8 cellular contexts compared by ENCODE assay signal in the genomic region with DNA sequence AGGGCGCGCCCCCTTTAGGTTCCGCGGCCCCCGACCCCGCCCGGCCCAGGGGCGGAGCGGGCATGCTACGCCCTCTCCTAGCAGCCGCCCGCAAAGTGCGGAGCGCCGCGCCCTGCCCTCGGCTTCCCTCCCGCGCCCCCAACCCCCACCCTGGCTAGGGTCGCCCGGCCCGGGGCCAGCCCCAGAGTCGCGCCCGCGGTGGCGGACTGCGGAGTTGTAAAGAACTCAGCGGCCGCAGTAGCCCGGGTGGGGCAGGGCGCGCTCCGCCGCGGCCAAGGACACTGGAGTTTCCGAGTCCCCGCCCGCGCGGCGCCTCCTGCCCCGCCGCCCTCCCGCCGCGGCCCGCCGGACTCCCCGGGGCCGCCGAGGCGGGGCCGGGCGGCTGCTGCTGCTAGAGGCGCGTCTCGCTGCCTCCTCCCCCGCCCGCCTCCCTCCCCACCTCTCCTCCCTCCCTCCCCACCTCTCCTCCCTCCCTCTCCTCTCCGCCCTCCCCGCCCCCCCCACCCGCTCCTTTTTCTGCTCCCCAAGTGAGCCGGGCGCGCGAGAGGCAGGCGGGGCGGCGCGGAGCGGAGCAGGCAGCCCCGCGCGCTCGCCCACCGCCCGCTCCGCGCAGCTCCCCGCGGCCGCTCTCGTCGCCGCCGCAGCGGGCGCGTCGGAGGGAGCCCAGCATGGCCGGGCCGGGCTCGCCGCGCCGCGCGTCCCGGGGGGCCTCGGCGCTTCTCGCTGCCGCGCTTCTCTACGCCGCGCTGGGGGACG. TPM values are rescaled to one million over a fixed set of nuclear protein-coding genes. Genes with fewer than 3 reads are reported as not detected.
A peak's percentile ranks its signal among the peaks of the same experiment; 100 is the strongest.
DNase-seq lines count a peak whose midpoint lies in the region; ATAC-seq and TF ChIP-seq lines count a peak whose summit lies in the region.

A gene (plus strand): TSS at position 507 of the 756 bp plus-strand sequence.

- 0 to 2% methylated on average over 13 to 95 of the region's 109 CpGs for WGBS in endodermal cell (ENCODE audit: insufficient coverage in 1 of 2, insufficient read length in 1 of 2), 2 experiments

- peak; percentile 6 for ATAC-seq in GM19328 (IDR thresholded peaks at IDR 0.05; ENCODE audit: unreplicated experiment)
- no peak for ATAC-seq in HG02571 (IDR thresholded peaks at IDR 0.05; ENCODE audit: unreplicated experiment)
- no peak for ATAC-seq in GM18907 (IDR thresholded peaks at IDR 0.05; ENCODE audit: unreplicated experiment)

- H3K4me3 Mint-ChIP-seq in endodermal cell, result peak within 1 kb of the TSS; percentile 59

- H3K9me3 ChIP-seq in endodermal cell (ENCODE audit: control insufficient read depth, low read length) (no peaks in the 10 kb centered on the region), muscle layer of duodenum (ENCODE audit: control insufficient read depth in 1 of 2, low read length in 2 of 2) (no peaks in the 10 kb centered on the region)

- peaks cover 90% of the 10 kb centered on the region for H3K27me3 ChIP-seq in endodermal cell (ENCODE audit: control insufficient read depth, insufficient read depth, low read length, poor library complexity, severe bottlenecking)
- H3K27me3 ChIP-seq in muscle layer of duodenum (ENCODE audit: low read depth, low read length), result peaks cover 11% of the 10 kb centered on the region

- DNase-seq in NCI-H226 (peak; percentile 17), endodermal cell (peak; percentile 81), hepatic stellate cell (ENCODE audit: low spot score) (no peak), NCI-H2107 treated with DMSO at 0.1 percent for 48 hours (lab: John Stamatoyannopoulos, UW; ENCODE audit: unreplicated experiment) (no peak)

- no peaks in the 10 kb centered on the region for H3K4me1 ChIP-seq in endodermal cell (ENCODE audit: control insufficient read depth, insufficient read depth, low read length)
- peaks cover 0 to 24% of the 10 kb centered on the region in 2 donors for H3K4me1 ChIP-seq in muscle layer of duodenum (ENCODE audit: control insufficient read depth in 1 of 2, insufficient read depth in 2 of 2, low read length in 2 of 2)

- no peaks in the 10 kb centered on the region for H3K36me3 Mint-ChIP-seq in endodermal cell (ENCODE audit: low read depth)

- H3K27ac ChIP-seq in endodermal cell (ENCODE audit: low read depth, low read length) (no peak within 1 kb of the TSS), muscle layer of duodenum (ENCODE audit: low read length) (no peak within 1 kb of the TSS)

- H3K9ac ChIP-seq in endodermal cell (ENCODE audit: extremely low read depth, low read length, poor library complexity, severe bottlenecking), result no peak within 1 kb of the TSS

- H3K27me3 Mint-ChIP-seq in endodermal cell (ENCODE audit: insufficient read depth), result peaks cover 86% of the 10 kb centered on the region

- no peak for TF ChIP-seq CTCF in endodermal cell (conservative IDR thresholded peaks at IDR 0.05)

- H3K36me3 ChIP-seq in endodermal cell (ENCODE audit: control insufficient read depth, insufficient read depth, low read length), result no peaks in the 10 kb centered on the region
- H3K36me3 ChIP-seq in muscle layer of duodenum (ENCODE audit: control insufficient read depth in 1 of 2, insufficient read depth in 2 of 2, low read length in 2 of 2), result no peaks in the 10 kb centered on the region

- H3K27ac Mint-ChIP-seq in endodermal cell, result no peak within 1 kb of the TSS

- H3K4me1 Mint-ChIP-seq in endodermal cell, result peaks cover 10% of the 10 kb centered on the region

- H3K4me3 ChIP-seq in endodermal cell (ENCODE audit: low read length) (peak within 1 kb of the TSS; percentile 80), muscle layer of duodenum (ENCODE audit: low read depth in 1 of 2, low read length in 2 of 2) (peak within 1 kb of the TSS; percentile 55 to 74)

- H3K9me3 Mint-ChIP-seq in endodermal cell, result no peaks in the 10 kb centered on the region

RNA-seq across cellular contexts. Expression of the gene that starts here (rescaled TPM):
- under 1 TPM in 1 of 2 donors, not detected in 1; 0.97 TPM for total RNA-seq in endodermal cell
- 0.50 TPM for polyA plus RNA-seq in endodermal cell (2013, experiment 1 of 2)
- polyA plus RNA-seq in endodermal cell (2013, experiment 2 of 2), result 0.41 TPM

Comparison
In these comparisons a context has a peak if more than half of its experiments do, and no peak if none do; other contexts are left out.
1. Peak in DNase-seq and H3K4me3 ChIP-seq in endodermal cell; RNA of the gene not detected or under 1 TPM.